1 cellular context compared by ENCODE assay signal in the genomic region with DNA sequence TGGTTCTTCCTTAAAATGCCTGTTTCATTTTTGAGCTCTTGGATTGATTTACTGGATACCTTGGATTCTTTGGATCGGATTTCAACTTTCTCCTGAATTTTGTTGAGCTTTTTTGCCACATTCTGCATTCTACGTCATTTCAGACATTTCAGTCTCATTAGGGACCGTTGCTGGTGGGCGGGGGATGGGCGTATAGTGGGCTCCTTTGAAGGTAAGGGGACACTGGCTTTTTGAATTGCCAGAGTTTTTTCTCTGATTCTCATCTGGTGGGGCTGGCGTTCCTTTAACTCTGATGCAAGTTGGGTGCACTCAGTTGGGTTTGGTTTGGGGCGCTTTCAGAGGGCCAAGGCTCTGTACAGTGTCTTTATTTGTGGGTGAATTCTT.
TF ChIP-seq lines count a peak whose summit lies in the region.

No MANE protein-coding gene starts in this region.

TF ChIP-seq in H1, 55 proteins besides CTCF, POLR2A, EP300 and RAD21 (continued from another document):
- TF ChIP-seq SIRT6 (IDR thresholded peaks at IDR 0.05; ENCODE audit: low read length) (no peak), BRCA1 (IDR thresholded peaks at IDR 0.05; ENCODE audit: low read depth, low read length) (no peak), CREB1 (IDR thresholded peaks at IDR 0.05) (no peak), SP1 (IDR thresholded peaks at IDR 0.05; ENCODE audit: low read depth, low read length) (no peak)
